7 cellular contexts compared by ENCODE assay signal in the genomic region with DNA sequence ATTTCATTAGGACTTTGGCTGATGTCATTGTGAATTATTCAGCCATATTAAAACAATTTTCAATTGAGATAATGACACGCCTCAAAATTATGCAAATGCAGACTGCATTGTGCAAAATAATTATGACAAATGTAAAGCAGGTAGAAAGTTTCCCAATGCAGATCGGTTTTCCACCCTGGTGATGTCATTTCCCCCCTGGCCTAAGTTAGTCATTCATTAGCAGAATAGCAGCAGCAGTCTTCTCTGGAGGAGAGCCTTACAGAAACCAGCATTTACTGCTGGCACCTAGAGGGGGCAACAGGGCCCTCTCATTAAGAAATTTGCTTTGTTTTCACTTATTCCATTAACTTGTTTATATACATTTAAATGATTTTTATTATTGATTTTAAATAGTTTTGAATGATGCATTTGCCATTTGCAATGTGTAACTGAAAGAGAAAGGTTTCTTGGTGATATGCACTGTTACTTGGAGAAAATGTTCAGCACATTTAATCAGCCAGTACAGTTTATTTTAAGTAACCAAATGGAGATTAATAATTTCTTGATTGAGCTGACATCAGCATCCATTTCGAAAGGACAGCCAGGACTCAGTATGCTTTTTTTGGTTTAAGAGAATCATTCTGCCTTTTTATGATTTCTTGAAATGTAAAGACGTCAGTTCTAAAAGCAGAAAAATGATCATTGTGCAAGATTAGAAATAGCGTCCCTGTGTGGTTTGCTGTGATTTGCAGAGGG. TPM values are rescaled to one million over a fixed set of nuclear protein-coding genes. Genes with fewer than 3 reads are reported as not detected.
DNase-seq lines count a peak whose midpoint lies in the region; ATAC-seq and TF ChIP-seq lines count a peak whose summit lies in the region.

No MANE protein-coding gene starts in this region.

- H2BK12ac ChIP-seq in mesenchymal stem cell (ENCODE audit: low read length in 2 of 2), result no peak overlapping the region

- H3K79me1 ChIP-seq in mesenchymal stem cell (replicated peaks; ENCODE audit: low read length, poor library complexity, severe bottlenecking), result peaks cover 3% of the 10 kb centered on the region

- H2BK120ac ChIP-seq in mesenchymal stem cell (ENCODE audit: low read depth, low read length), result no peak overlapping the region

- H2BK15ac ChIP-seq in mesenchymal stem cell (ENCODE audit: low read depth, poor library complexity, severe bottlenecking), result no peak overlapping the region

- H3K36me3 ChIP-seq in HUES48 (ENCODE audit: control insufficient read depth, insufficient read depth, low read length) (no peaks in the 10 kb centered on the region), mesenchymal stem cell (ENCODE audit: control insufficient read depth in 1 of 2, insufficient read depth in 2 of 2, low read depth in 1 of 2, low read length in 2 of 2) (peaks cover 0 to 7% of the 10 kb centered on the region in 2 experiments), suprapubic skin (no peaks in the 10 kb centered on the region)

- no peak overlapping the region for H2AK5ac ChIP-seq in mesenchymal stem cell (ENCODE audit: low read length, severe bottlenecking)

- no peak for TF ChIP-seq CTCF in suprapubic skin (IDR thresholded peaks at IDR 0.05)

- H3K9me3 ChIP-seq in HUES48 (ENCODE audit: control insufficient read depth, insufficient read depth, low read length) (no peaks in the 10 kb centered on the region), mesenchymal stem cell (ENCODE audit: control insufficient read depth, low read length) (no peaks in the 10 kb centered on the region), suprapubic skin (no peaks in the 10 kb centered on the region)

- H3K27me3 ChIP-seq in HUES48 (ENCODE audit: control insufficient read depth, insufficient read depth, low read length) (peaks cover 22% of the 10 kb centered on the region), mesenchymal stem cell (ENCODE audit: control insufficient read depth in 1 of 2, insufficient read depth in 1 of 2, low read length in 2 of 2) (no peaks in the 10 kb centered on the region), suprapubic skin (no peaks in the 10 kb centered on the region)

- H3K27ac ChIP-seq in HUES48 (ENCODE audit: low read depth, low read length) (no peak overlapping the region), mesenchymal stem cell (ENCODE audit: low read length, poor library complexity, severe bottlenecking) (peak overlapping the region; percentile 91), suprapubic skin (peak overlapping the region; percentile 99)

- no peak overlapping the region for H3K23ac ChIP-seq in mesenchymal stem cell (ENCODE audit: low read length in 2 of 2)

- H4K91ac ChIP-seq in mesenchymal stem cell (ENCODE audit: low read length), result no peak overlapping the region

- H3K4ac ChIP-seq in mesenchymal stem cell (ENCODE audit: low read depth in 1 of 2, low read length in 2 of 2), result no peak overlapping the region

- 58% methylated on average over 5 of the region's 5 CpGs for WGBS in mesenchymal stem cell
- 25% methylated on average over 5 of the region's 5 CpGs for WGBS in suprapubic skin

- H3K14ac ChIP-seq in mesenchymal stem cell (ENCODE audit: low read length in 2 of 2), result no peak overlapping the region

- H2BK5ac ChIP-seq in mesenchymal stem cell (ENCODE audit: low read depth, low read length, poor library complexity, severe bottlenecking), result no peak overlapping the region

- H2AFZ ChIP-seq in mesenchymal stem cell (ENCODE audit: low read depth, low read length), result no peak overlapping the region

- peaks cover 17% of the 10 kb centered on the region; the same call in 1 of the 2 replicates for H3K4me1 ChIP-seq in HUES48 (ENCODE audit: control insufficient read depth, insufficient read depth, low read length)
- no peaks in the 10 kb centered on the region for H3K4me1 ChIP-seq in mesenchymal stem cell (ENCODE audit: control insufficient read depth, insufficient read depth, low read depth, low read length)
- peaks cover 27% of the 10 kb centered on the region for H3K4me1 ChIP-seq in suprapubic skin

- ATAC-seq in GM21423 (IDR thresholded peaks at IDR 0.05; ENCODE audit: unreplicated experiment), result peak; percentile 44

- no peak for TF ChIP-seq POLR2A in suprapubic skin (IDR thresholded peaks at IDR 0.05)

- H4K8ac ChIP-seq in mesenchymal stem cell (ENCODE audit: low read length), result no peak overlapping the region

- H3K18ac ChIP-seq in mesenchymal stem cell (ENCODE audit: low read depth in 1 of 2, low read length in 2 of 2), result no peak overlapping the region

- peak in 3 of 5 experiments; percentile 11 to 56 (median 35) for DNase-seq in T-helper 2 cell
- peak; percentile 18 for DNase-seq in cerebellum (ENCODE audit: low spot score)
- peak; percentile 87 for DNase-seq in mesenchymal stem cell
- no peak for DNase-seq in suprapubic skin (ENCODE audit: low spot score in 2 of 2)

- no peak for TF ChIP-seq EP300 in suprapubic skin (IDR thresholded peaks at IDR 0.05)

- H3K9ac ChIP-seq in HUES48 (ENCODE audit: low read depth, low read length) (no peak overlapping the region), mesenchymal stem cell (ENCODE audit: low read length) (peak overlapping the region; percentile 100)

- peak overlapping the region; percentile 100 for H3K4me3 ChIP-seq in GM08714 (ENCODE audit: low read length)
- H3K4me3 ChIP-seq in HUES48 (ENCODE audit: low read depth, low read length), result peak overlapping the region; percentile 85
- H3K4me3 ChIP-seq in mesenchymal stem cell (ENCODE audit: insufficient read depth in 1 of 2, low read depth in 1 of 2, low read length in 2 of 2), result peak overlapping the region in 1 of 2 experiments; percentile 91
- H3K4me3 ChIP-seq in suprapubic skin, result peak overlapping the region; percentile 93

- H3K4me2 ChIP-seq in mesenchymal stem cell (ENCODE audit: low read length, poor library complexity, severe bottlenecking), result peak overlapping the region; percentile 57

RNA-seq across cellular contexts. Expression of a gene that starts 3.4 kb away (rescaled TPM):
- total RNA-seq in cerebellum (27.4 TPM), suprapubic skin (10 to 100 TPM; 45.4 to 75.2 (median 71.9) TPM)
- polyA plus RNA-seq in mesenchymal stem cell (2013, experiment 1 of 2), result 61.5 TPM
- polyA plus RNA-seq in mesenchymal stem cell (2013, experiment 2 of 2), result 57.0 TPM

Comparison
In these comparisons a context has a peak if more than half of its experiments do, and no peak if none do; other contexts are left out.
1. DNase-seq: peak in T-helper 2 cell (3 of 5), cerebellum (single experiment) and mesenchymal stem cell (single experiment); none in suprapubic skin (0 of 2).